11 cellular contexts compared by ENCODE assay signal in genomic region chr4:168856312-168856711, GRCh38.
A peak's percentile ranks its signal among the peaks of the same experiment; 100 is the strongest.
DNase-seq lines count a peak whose midpoint lies in the region; ATAC-seq and TF ChIP-seq lines count a peak whose summit lies in the region.
"Had no signal": no experiment of that assay in that cellular context is flagged by ENCODE, and none has a peak within 500 bp of the region (broad histone marks: within the 10 kb centered on the region; RNA-seq: fewer than 3 reads in every experiment).

No MANE protein-coding gene starts in this region.

- H3K9me3 ChIP-seq in right cardiac atrium (ENCODE audit: control insufficient read depth, low read length) (no peaks in the 10 kb centered on the region), muscle layer of duodenum (ENCODE audit: control insufficient read depth in 1 of 2, low read length in 2 of 2) (no peaks in the 10 kb centered on the region)

- H3K4me3 ChIP-seq in right cardiac atrium (ENCODE audit: low read length), result no peak overlapping the region
- no peak overlapping the region for H3K4me3 ChIP-seq in cardiac fibroblast (replicated peaks in 1 of 2; ENCODE audit: low read depth in 2 of 2, low read length in 2 of 2)
- H3K4me3 ChIP-seq in muscle layer of duodenum (ENCODE audit: low read depth in 1 of 2, low read length in 2 of 2), result no peak overlapping the region

- no peak for DNase-seq in right cardiac atrium
- DNase-seq in Right ventricle myocardium superior, result no peak
- DNase-seq in cardiac fibroblast (ENCODE audit: low read depth in 2 of 2), result peak; percentile 79 to 90
- no peak for DNase-seq in ureter (ENCODE audit: low spot score)
- DNase-seq in NCI-H1105 treated with DMSO at 0.1 percent for 48 hours (lab: John Stamatoyannopoulos, UW), result no peak
- DNase-seq: activated CD4-positive, alpha-beta T cell treated with anti-CD3 and anti-CD28 coated beads for 36 hours; head of caudate nucleus; NCI-H2029 had no signal

- no peak for ATAC-seq in right cardiac atrium
- ATAC-seq in Right ventricle myocardium superior (ENCODE audit: poor library complexity), result no peak
- ATAC-seq in GM19328 (IDR thresholded peaks at IDR 0.05; ENCODE audit: unreplicated experiment), result no peak
- no peak for ATAC-seq in GM21619 (IDR thresholded peaks at IDR 0.05; ENCODE audit: unreplicated experiment)
- ATAC-seq: activated CD4-positive, alpha-beta T cell treated with anti-CD3 and anti-CD28 coated beads for 36 hours had no signal

- H3K27me3 ChIP-seq in right cardiac atrium (ENCODE audit: control insufficient read depth, insufficient read depth) (no peaks in the 10 kb centered on the region), muscle layer of duodenum (ENCODE audit: low read depth, low read length) (no peaks in the 10 kb centered on the region)

- H3K27ac ChIP-seq in right cardiac atrium (ENCODE audit: low read length), result peak overlapping the region; percentile 31
- peak overlapping the region; percentile 78 for H3K27ac ChIP-seq in muscle layer of duodenum (ENCODE audit: low read length)

- H3K4me1 ChIP-seq in right cardiac atrium (ENCODE audit: control insufficient read depth, insufficient read depth, low read length) (peaks cover 15% of the 10 kb centered on the region), muscle layer of duodenum (ENCODE audit: control insufficient read depth in 1 of 2, insufficient read depth in 2 of 2, low read length in 2 of 2) (peaks cover 7 to 65% of the 10 kb centered on the region in 2 donors)

- intact Hi-C loops in right cardiac atrium (cut with DNase I) (no loop called here), Right ventricle myocardium superior (cut with DNase I) (no loop called here)

- 49% methylated on average over 2 of the region's 2 CpGs for WGBS in right cardiac atrium

- H3K36me3 ChIP-seq in muscle layer of duodenum (ENCODE audit: control insufficient read depth in 1 of 2, insufficient read depth in 2 of 2, low read length in 2 of 2), result peaks cover 5 to 9% of the 10 kb centered on the region in 2 donors

- TF ChIP-seq CTCF in cardiac fibroblast (IDR thresholded peaks at IDR 0.05; ENCODE audit: low read depth, low read length), result no peak

Comparison
In these comparisons a context has a peak if more than half of its experiments do, and no peak if none do; other contexts are left out.
1. DNase-seq: peak in cardiac fibroblast (2 of 2); none in right cardiac atrium (0 of 3), Right ventricle myocardium superior (single experiment), ureter (single experiment) and NCI-H1105 treated with DMSO at 0.1 percent for 48 hours (single experiment).